ENCODE assay signal across 13 cellular contexts in the genomic region with DNA sequence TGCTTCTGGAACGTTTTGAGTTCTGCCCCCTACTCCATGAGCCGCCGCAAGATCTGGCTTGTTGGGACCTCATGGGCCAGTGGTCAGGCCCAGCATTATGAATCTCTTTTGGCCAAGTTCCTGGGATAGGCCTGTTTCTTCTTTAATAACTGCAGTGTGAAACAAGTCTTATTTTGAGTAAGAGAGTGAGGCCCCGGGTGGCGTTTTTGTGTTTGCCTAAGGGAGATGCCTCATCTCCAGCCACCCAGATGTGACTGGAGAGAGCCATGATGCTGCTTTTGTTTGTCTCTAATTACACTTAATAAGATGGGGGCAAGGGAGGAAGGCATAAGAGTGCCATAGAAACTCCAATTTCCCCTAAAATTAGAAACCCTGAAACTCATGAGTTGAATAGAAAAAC. TPM values are rescaled to one million over a fixed set of nuclear protein-coding genes. Genes with fewer than 3 reads are reported as not detected.
DNase-seq lines count a peak whose midpoint lies in the region; ATAC-seq lines count a peak whose summit lies in the region.
"Had no signal": no experiment of that assay in that cellular context is flagged by ENCODE, and none has a peak within 500 bp of the region (broad histone marks: within the 10 kb centered on the region; RNA-seq: fewer than 3 reads in every experiment).

No MANE protein-coding gene starts in this region.

- H3K27me3 Mint-ChIP-seq in activated T-helper 17 cell treated with anti-CD3 and anti-CD28 coated beads, Interleukin-2, amount 50 U/mL, for 72 hours: no peaks in the 10 kb centered on the region

- H3K9me3 Mint-ChIP-seq in activated T-helper 17 cell treated with anti-CD3 and anti-CD28 coated beads, Interleukin-2, amount 50 U/mL, for 72 hours: peaks cover 4% of the 10 kb centered on the region

- H3K4me1 Mint-ChIP-seq in activated T-helper 17 cell treated with anti-CD3 and anti-CD28 coated beads, Interleukin-2, amount 50 U/mL, for 72 hours: peaks cover 17% of the 10 kb centered on the region

- peak; percentile 25 for ATAC-seq in GM21390 (IDR thresholded peaks at IDR 0.05; ENCODE audit: unreplicated experiment)
- no peak for ATAC-seq in activated T-helper 17 cell treated with anti-CD3 and anti-CD28 coated beads, Interleukin-2, amount 50 U/mL, for 72 hours (replicated peaks)
- no peak for ATAC-seq in GM18858 (IDR thresholded peaks at IDR 0.05; ENCODE audit: unreplicated experiment)
- ATAC-seq: heart right ventricle, Right ventricle myocardium inferior had no signal

- intact Hi-C loops in posterior vena cava (cut with DNase I): loop anchor here in 1 of 2 donors (10.0 kb wide), 1 partner anchor 59 kb away; no protein-coding TSS in a partner anchor

- peaks cover 11% of the 10 kb centered on the region for H3K36me3 Mint-ChIP-seq in activated T-helper 17 cell treated with anti-CD3 and anti-CD28 coated beads, Interleukin-2, amount 50 U/mL, for 72 hours (ENCODE audit: low read depth)

- no peak overlapping the region for H3K4me3 Mint-ChIP-seq in activated T-helper 17 cell treated with anti-CD3 and anti-CD28 coated beads, Interleukin-2, amount 50 U/mL, for 72 hours

- DNase-seq in COLO668 (lab: John Stamatoyannopoulos, UW; ENCODE audit: unreplicated experiment): peak; percentile 11
- DNase-seq in posterior vena cava (ENCODE audit: low spot score): peak; percentile 78
- DNase-seq in T-helper 1 cell: no peak
- DNase-seq in COLO829 (ENCODE audit: low spot score): no peak
- no peak for DNase-seq in anterior cingulate cortex (lab: John Stamatoyannopoulos, UW)
- DNase-seq: amniotic stem cell; effector CD8-positive, alpha-beta T cell; heart right ventricle; NCI-H510A treated with DMSO at 0.1 percent for 48 hours had no signal

- H3K27ac Mint-ChIP-seq in activated T-helper 17 cell treated with anti-CD3 and anti-CD28 coated beads, Interleukin-2, amount 50 U/mL, for 72 hours: peak overlapping the region; percentile 33

RNA-seq across cellular contexts. Expression of gene KSR1, which starts 39.8 kb away (rescaled TPM):
- 10 to 100 TPM; 46.1 to 52.6 TPM for total RNA-seq in activated T-helper 17 cell treated with anti-CD3 and anti-CD28 coated beads, Interleukin-2, amount 50 U/mL, for 72 hours
- 10 to 100 TPM; 30.3 to 35.5 TPM for total RNA-seq in posterior vena cava

Comparison
In these comparisons a context has a peak if more than half of its experiments do, and no peak if none do; other contexts are left out.
1. DNase-seq: peak in COLO668 (single experiment) and posterior vena cava (single experiment); none in T-helper 1 cell (0 of 5), COLO829 (single experiment) and anterior cingulate cortex (0 of 58).